In the genomic region with DNA sequence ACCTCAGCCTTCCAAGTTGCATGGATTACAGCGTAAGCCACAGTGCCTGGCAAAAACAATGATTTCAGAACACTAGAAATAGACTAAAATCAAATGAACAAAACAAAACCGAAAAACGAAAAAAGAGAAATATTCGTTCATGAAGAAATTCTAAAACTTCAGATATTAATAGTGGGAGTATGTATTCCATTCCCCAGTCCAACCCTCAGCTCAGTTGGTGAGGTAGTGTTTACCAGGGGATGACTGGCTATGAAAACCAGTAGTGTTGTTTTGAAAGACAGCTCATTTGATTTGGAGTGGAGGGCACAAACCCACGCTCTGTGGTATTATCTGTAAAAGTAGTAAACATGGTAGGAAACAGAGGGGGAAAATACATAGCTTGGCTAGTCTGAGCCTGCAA, we compare ENCODE assay signal across 1 cellular context.
TF ChIP-seq lines count a peak whose summit lies in the region.

No MANE protein-coding gene starts in this region.

TF ChIP-seq in H1, 55 proteins besides CTCF, POLR2A, EP300 and RAD21 (continued from another document):
- no peak for TF ChIP-seq PHF8 (conservative IDR thresholded peaks at IDR 0.05; ENCODE audit: low read depth, low read length)
